In the genomic region with DNA sequence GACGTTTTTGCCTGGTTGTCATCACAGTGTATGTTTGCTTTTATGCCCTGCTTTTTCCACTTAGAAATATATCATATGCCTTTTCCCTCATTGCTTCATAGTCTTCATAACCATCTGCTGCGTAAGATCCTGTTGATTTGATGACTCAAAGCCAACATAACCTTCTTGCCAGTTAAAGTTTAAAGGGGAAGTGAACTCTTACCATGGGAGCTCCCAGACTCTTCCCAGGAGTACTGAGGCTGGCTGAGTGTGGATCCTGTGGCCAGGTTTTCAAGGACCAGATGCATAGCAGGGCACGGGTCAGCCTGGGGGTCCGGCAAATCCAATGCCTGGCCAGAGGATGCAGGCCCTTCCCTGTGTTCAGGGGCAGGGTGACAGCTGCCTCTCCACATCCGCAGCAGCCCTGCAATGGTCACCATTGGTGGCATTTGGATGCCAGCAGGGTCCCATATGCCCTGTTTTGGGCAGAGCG, we compare ENCODE assay signal across 9 cellular contexts. TPM values are rescaled to one million over a fixed set of nuclear protein-coding genes. Genes with fewer than 3 reads are reported as not detected.
DNase-seq lines count a peak whose midpoint lies in the region; ATAC-seq and TF ChIP-seq lines count a peak whose summit lies in the region.
"Had no signal": no experiment of that assay in that cellular context is flagged by ENCODE, and none has a peak within 500 bp of the region (broad histone marks: within the 10 kb centered on the region; RNA-seq: fewer than 3 reads in every experiment).

No MANE protein-coding gene starts in this region.

- DNase-seq in AG10803 (ENCODE audit: low read depth) (peak; percentile 88), NCI-H2029 treated with DMSO at 0.1 percent for 48 hours (lab: John Stamatoyannopoulos, UW) (peak; percentile 7), cerebellar cortex (ENCODE audit: low spot score) (peak; percentile 58), mucosa of descending colon (peak in 1 of 3 donors; percentile 37), GM13977 (ENCODE audit: low spot score) (no peak), nucleus accumbens (lab: John Stamatoyannopoulos, UW) (no peak)
- DNase-seq in activated T-helper 2 cell treated with anti-CD3 and anti-CD28 coated beads, Interferon-gamma antibody, Interleukin-2, Interleukin-4, amounts not matched to agents 10 μg/mL and 5 μg/mL and 100 μg/mL, durations not matched to agents 14 hours and 24 hours and 36 hours (ENCODE audit: low spot score) = no peak
- DNase-seq: activated naive CD4-positive, alpha-beta T cell treated with anti-CD3 and anti-CD28 coated beads, Interleukin-2, amount 10 ng/mL, durations not matched to agents 7 days and 5 days had no signal

- ATAC-seq in mucosa of descending colon = peak; percentile 96
- ATAC-seq in GM18858 (IDR thresholded peaks at IDR 0.05; ENCODE audit: unreplicated experiment) = no peak

- intact Hi-C loops in mucosa of descending colon (cut with DNase I, micrococcal nuclease) = no loop called here
- intact Hi-C loops in activated T-helper 2 cell treated with anti-CD3 and anti-CD28 coated beads, Interferon-gamma antibody, Interleukin-2, Interleukin-4, amounts not matched to agents 10 μg/mL and 5 μg/mL and 100 μg/mL, durations not matched to agents 14 hours and 24 hours and 36 hours (cut with micrococcal nuclease) = no loop called here

- no peaks in the 10 kb centered on the region for H3K36me3 ChIP-seq in mucosa of descending colon (ENCODE audit: low read depth)

- H3K4me3 ChIP-seq in AG10803 (ENCODE audit: low read length) = no peak overlapping the region
- H3K4me3 ChIP-seq in mucosa of descending colon = no peak overlapping the region

- peaks cover 17% of the 10 kb centered on the region for H3K4me1 ChIP-seq in mucosa of descending colon (ENCODE audit: low read depth)

- in situ Hi-C loops in GM13977 (cut with MboI; ENCODE audit: low pct_unique_long_range_greater_than_20kb, low sequenced_read_pairs, unreplicated experiment) = no loop called here

- H3K4me3 Mint-ChIP-seq in activated T-helper 2 cell treated with anti-CD3 and anti-CD28 coated beads, Interferon-gamma antibody, Interleukin-2, Interleukin-4, amounts not matched to agents 10 μg/mL and 5 μg/mL and 100 μg/mL, durations not matched to agents 14 hours and 24 hours and 36 hours (ENCODE audit: low read depth) = no peak overlapping the region
- H3K4me3 Mint-ChIP-seq: activated naive CD4-positive, alpha-beta T cell treated with anti-CD3 and anti-CD28 coated beads, Interleukin-2, amount 10 ng/mL, durations not matched to agents 7 days and 5 days had no signal

- H3K27me3 Mint-ChIP-seq in activated T-helper 2 cell treated with anti-CD3 and anti-CD28 coated beads, Interferon-gamma antibody, Interleukin-2, Interleukin-4, amounts not matched to agents 10 μg/mL and 5 μg/mL and 100 μg/mL, durations not matched to agents 14 hours and 24 hours and 36 hours (ENCODE audit: low read depth) = no peaks in the 10 kb centered on the region
- H3K27me3 Mint-ChIP-seq: activated naive CD4-positive, alpha-beta T cell treated with anti-CD3 and anti-CD28 coated beads, Interleukin-2, amount 10 ng/mL, durations not matched to agents 7 days and 5 days had no signal

- no peaks in the 10 kb centered on the region for H3K9me3 ChIP-seq in mucosa of descending colon

- no peak overlapping the region for H3K27ac Mint-ChIP-seq in activated T-helper 2 cell treated with anti-CD3 and anti-CD28 coated beads, Interferon-gamma antibody, Interleukin-2, Interleukin-4, amounts not matched to agents 10 μg/mL and 5 μg/mL and 100 μg/mL, durations not matched to agents 14 hours and 24 hours and 36 hours
- H3K27ac Mint-ChIP-seq: activated naive CD4-positive, alpha-beta T cell treated with anti-CD3 and anti-CD28 coated beads, Interleukin-2, amount 10 ng/mL, durations not matched to agents 7 days and 5 days had no signal

- TF ChIP-seq CTCF in AG10803 (conservative IDR thresholded peaks at IDR 0.05; ENCODE audit: low read length) (no peak), mucosa of descending colon (IDR thresholded peaks at IDR 0.05) (no peak), GM13977 (IDR thresholded peaks at IDR 0.05; ENCODE audit: extremely low read depth, insufficient read depth, missing control alignments) (no peak)

- peaks cover 25% of the 10 kb centered on the region for H3K36me3 Mint-ChIP-seq in activated T-helper 2 cell treated with anti-CD3 and anti-CD28 coated beads, Interferon-gamma antibody, Interleukin-2, Interleukin-4, amounts not matched to agents 10 μg/mL and 5 μg/mL and 100 μg/mL, durations not matched to agents 14 hours and 24 hours and 36 hours (ENCODE audit: low read depth)

- peaks cover 4% of the 10 kb centered on the region for H3K9me3 Mint-ChIP-seq in activated T-helper 2 cell treated with anti-CD3 and anti-CD28 coated beads, Interferon-gamma antibody, Interleukin-2, Interleukin-4, amounts not matched to agents 10 μg/mL and 5 μg/mL and 100 μg/mL, durations not matched to agents 14 hours and 24 hours and 36 hours

- peaks cover 18% of the 10 kb centered on the region for H3K4me1 Mint-ChIP-seq in activated T-helper 2 cell treated with anti-CD3 and anti-CD28 coated beads, Interferon-gamma antibody, Interleukin-2, Interleukin-4, amounts not matched to agents 10 μg/mL and 5 μg/mL and 100 μg/mL, durations not matched to agents 14 hours and 24 hours and 36 hours (ENCODE audit: low read depth)

RNA-seq across cellular contexts. Expression of a gene that starts 42.0 kb away (rescaled TPM):
- total RNA-seq in mucosa of descending colon = 10 to 100 TPM; 54.1 to 62.6 (median 57.2) TPM
- 105 and 107 TPM in 2 replicates for total RNA-seq in activated T-helper 2 cell treated with anti-CD3 and anti-CD28 coated beads, Interferon-gamma antibody, Interleukin-2, Interleukin-4, amounts not matched to agents 10 μg/mL and 5 μg/mL and 100 μg/mL, durations not matched to agents 14 hours and 24 hours and 36 hours

RNA-seq across cellular contexts. Expression of a gene that starts 52.6 kb away (rescaled TPM):
- total RNA-seq in mucosa of descending colon = 10 to 100 TPM; 36.0 to 40.9 (median 38.9) TPM
- total RNA-seq in activated T-helper 2 cell treated with anti-CD3 and anti-CD28 coated beads, Interferon-gamma antibody, Interleukin-2, Interleukin-4, amounts not matched to agents 10 μg/mL and 5 μg/mL and 100 μg/mL, durations not matched to agents 14 hours and 24 hours and 36 hours = 42.3 and 43.2 TPM in 2 replicates

Comparison
In these comparisons a context has a peak if more than half of its experiments do, and no peak if none do; other contexts are left out.
1. DNase-seq: peak in AG10803 (single experiment), NCI-H2029 treated with DMSO at 0.1 percent for 48 hours (single experiment) and cerebellar cortex (single experiment); none in GM13977 (single experiment), nucleus accumbens (0 of 56) and activated T-helper 2 cell treated with anti-CD3 and anti-CD28 coated beads, Interferon-gamma antibody, Interleukin-2, Interleukin-4, amounts not matched to agents 10 μg/mL and 5 μg/mL and 100 μg/mL, durations not matched to agents 14 hours and 24 hours and 36 hours (single experiment).